Comparison of ENCODE assay signal across 1 cellular context in the genomic region with DNA sequence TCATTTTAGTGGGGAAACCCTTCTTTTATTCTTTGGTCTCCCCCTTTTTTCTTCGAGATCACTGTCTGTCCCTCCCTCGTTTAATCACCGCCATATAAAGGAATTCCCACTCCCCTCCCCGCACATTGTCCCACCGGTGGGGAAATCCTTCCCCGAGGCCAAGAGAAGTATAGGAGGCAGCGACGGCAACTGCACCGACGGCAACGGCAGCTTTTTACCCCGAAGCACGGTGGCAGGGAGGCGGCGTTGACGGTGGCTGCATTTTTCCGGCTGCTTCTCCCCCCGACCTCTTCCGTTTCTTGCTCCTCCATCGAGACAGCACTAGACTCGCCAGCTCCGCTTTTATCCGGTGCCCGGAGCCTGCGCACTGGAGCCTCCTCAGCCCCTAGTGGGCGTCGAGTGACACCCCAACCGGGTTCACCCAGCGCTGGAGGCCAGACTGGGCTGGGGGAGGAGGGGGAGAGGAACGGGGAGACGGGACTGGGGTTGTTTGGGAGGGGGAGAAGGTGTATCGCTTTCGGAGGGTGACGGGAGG.
TF ChIP-seq lines count a peak whose summit lies in the region.

No MANE protein-coding gene starts in this region.

TF ChIP-seq in HEK293, 187 proteins besides CTCF, POLR2A, EP300 and RAD21 (continued from another document and continues in another):
- TF ChIP-seq, protein P1, sequence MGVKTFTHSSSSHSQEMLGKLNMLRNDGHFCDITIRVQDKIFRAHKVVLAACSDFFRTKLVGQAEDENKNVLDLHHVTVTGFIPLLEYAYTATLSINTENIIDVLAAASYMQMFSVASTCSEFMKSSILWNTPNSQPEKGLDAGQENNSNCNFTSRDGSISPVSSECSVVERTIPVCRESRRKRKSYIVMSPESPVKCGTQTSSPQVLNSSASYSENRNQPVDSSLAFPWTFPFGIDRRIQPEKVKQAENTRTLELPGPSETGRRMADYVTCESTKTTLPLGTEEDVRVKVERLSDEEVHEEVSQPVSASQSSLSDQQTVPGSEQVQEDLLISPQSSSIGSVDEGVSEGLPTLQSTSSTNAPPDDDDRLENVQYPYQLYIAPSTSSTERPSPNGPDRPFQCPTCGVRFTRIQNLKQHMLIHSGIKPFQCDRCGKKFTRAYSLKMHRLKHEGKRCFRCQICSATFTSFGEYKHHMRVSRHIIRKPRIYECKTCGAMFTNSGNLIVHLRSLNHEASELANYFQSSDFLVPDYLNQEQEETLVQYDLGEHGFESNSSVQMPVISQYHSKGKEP (tag by site-specific recombination; IDR thresholded peaks at IDR 0.05), result 0 out of 2 replicates have a peak, but pooled peaks have one; percentile 5
- TF ChIP-seq ZNF169 (tag by site-specific recombination; IDR thresholded peaks at IDR 0.05) (no peak), ZFP37 (tag by site-specific recombination; IDR thresholded peaks at IDR 0.05) (no peak), ZNF654 (tag by site-specific recombination; IDR thresholded peaks at IDR 0.05; ENCODE audit: low read depth) (0 out of 2 replicates have a peak, but pooled peaks have one; percentile 3), IKZF3 (tag by site-specific recombination; IDR thresholded peaks at IDR 0.05) (no peak), GLI4 (tag by site-specific recombination; IDR thresholded peaks at IDR 0.05) (no peak; the same call in 1 of the 2 replicates), ZNF23 (tag by site-specific recombination; IDR thresholded peaks at IDR 0.05; ENCODE audit: borderline replicate concordance) (no peak), SALL2 (tag by site-specific recombination; IDR thresholded peaks at IDR 0.05; ENCODE audit: borderline replicate concordance) (no peak), ZNF114 (tag by site-specific recombination; IDR thresholded peaks at IDR 0.05) (no peak), EGR2 (tag by site-specific recombination; IDR thresholded peaks at IDR 0.05; ENCODE audit: low read depth) (no peak), ZNF433 (tag by site-specific recombination; IDR thresholded peaks at IDR 0.05; ENCODE audit: low read depth) (no peak; the same call in 1 of the 2 replicates), GLIS1 (tag by site-specific recombination; IDR thresholded peaks at IDR 0.05) (no peak; the same call in 1 of the 2 replicates), ZNF76 (tag by site-specific recombination; IDR thresholded peaks at IDR 0.05; ENCODE audit: borderline replicate concordance, low read depth) (no peak), ZSCAN23 (tag by site-specific recombination; IDR thresholded peaks at IDR 0.05) (no peak; the same call in 1 of the 2 replicates), ZNF10 (tag by site-specific recombination; IDR thresholded peaks at IDR 0.05) (no peak), KLF1 (tag by site-specific recombination; IDR thresholded peaks at IDR 0.05) (no peak), OVOL3 (tag by site-specific recombination; IDR thresholded peaks at IDR 0.05) (peak; percentile 17; the same call in 1 of the 2 replicates), ZFP69B (tag by site-specific recombination; IDR thresholded peaks at IDR 0.05) (no peak), ZNF121 (tag by site-specific recombination; IDR thresholded peaks at IDR 0.05) (peak; percentile 30; the same call in 1 of the 2 replicates), ZNF777 (tag by site-specific recombination; IDR thresholded peaks at IDR 0.05; ENCODE audit: borderline replicate concordance) (peak; percentile 95; the same call in 1 of the 2 replicates), ZNF24 (tag by site-specific recombination; IDR thresholded peaks at IDR 0.05) (no peak), ZNF155 (tag by site-specific recombination; IDR thresholded peaks at IDR 0.05) (no peak), ZNF394 (tag by site-specific recombination; IDR thresholded peaks at IDR 0.05; ENCODE audit: borderline replicate concordance) (peak; percentile 65), ZNF610 (tag by site-specific recombination; IDR thresholded peaks at IDR 0.05; ENCODE audit: borderline replicate concordance) (0 out of 2 replicates have a peak, but pooled peaks have one; percentile 64), ZBTB17 (tag by site-specific recombination; IDR thresholded peaks at IDR 0.05) (no peak), ZNF266 (tag by site-specific recombination; IDR thresholded peaks at IDR 0.05; ENCODE audit: low read depth) (no peak), ZNF473 (tag by site-specific recombination; IDR thresholded peaks at IDR 0.05) (no peak)
- TF ChIP-seq, protein P2, sequence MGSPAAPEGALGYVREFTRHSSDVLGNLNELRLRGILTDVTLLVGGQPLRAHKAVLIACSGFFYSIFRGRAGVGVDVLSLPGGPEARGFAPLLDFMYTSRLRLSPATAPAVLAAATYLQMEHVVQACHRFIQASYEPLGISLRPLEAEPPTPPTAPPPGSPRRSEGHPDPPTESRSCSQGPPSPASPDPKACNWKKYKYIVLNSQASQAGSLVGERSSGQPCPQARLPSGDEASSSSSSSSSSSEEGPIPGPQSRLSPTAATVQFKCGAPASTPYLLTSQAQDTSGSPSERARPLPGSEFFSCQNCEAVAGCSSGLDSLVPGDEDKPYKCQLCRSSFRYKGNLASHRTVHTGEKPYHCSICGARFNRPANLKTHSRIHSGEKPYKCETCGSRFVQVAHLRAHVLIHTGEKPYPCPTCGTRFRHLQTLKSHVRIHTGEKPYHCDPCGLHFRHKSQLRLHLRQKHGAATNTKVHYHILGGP (tag by site-specific recombination; IDR thresholded peaks at IDR 0.05), result no peak
- TF ChIP-seq, protein P3, sequence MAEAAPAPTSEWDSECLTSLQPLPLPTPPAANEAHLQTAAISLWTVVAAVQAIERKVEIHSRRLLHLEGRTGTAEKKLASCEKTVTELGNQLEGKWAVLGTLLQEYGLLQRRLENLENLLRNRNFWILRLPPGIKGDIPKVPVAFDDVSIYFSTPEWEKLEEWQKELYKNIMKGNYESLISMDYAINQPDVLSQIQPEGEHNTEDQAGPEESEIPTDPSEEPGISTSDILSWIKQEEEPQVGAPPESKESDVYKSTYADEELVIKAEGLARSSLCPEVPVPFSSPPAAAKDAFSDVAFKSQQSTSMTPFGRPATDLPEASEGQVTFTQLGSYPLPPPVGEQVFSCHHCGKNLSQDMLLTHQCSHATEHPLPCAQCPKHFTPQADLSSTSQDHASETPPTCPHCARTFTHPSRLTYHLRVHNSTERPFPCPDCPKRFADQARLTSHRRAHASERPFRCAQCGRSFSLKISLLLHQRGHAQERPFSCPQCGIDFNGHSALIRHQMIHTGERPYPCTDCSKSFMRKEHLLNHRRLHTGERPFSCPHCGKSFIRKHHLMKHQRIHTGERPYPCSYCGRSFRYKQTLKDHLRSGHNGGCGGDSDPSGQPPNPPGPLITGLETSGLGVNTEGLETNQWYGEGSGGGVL (tag by site-specific recombination; IDR thresholded peaks at IDR 0.05), result peak; percentile 93
- TF ChIP-seq, protein P4, sequence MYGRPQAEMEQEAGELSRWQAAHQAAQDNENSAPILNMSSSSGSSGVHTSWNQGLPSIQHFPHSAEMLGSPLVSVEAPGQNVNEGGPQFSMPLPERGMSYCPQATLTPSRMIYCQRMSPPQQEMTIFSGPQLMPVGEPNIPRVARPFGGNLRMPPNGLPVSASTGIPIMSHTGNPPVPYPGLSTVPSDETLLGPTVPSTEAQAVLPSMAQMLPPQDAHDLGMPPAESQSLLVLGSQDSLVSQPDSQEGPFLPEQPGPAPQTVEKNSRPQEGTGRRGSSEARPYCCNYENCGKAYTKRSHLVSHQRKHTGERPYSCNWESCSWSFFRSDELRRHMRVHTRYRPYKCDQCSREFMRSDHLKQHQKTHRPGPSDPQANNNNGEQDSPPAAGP (tag by site-specific recombination; IDR thresholded peaks at IDR 0.05), result no peak
- TF ChIP-seq, protein P5, sequence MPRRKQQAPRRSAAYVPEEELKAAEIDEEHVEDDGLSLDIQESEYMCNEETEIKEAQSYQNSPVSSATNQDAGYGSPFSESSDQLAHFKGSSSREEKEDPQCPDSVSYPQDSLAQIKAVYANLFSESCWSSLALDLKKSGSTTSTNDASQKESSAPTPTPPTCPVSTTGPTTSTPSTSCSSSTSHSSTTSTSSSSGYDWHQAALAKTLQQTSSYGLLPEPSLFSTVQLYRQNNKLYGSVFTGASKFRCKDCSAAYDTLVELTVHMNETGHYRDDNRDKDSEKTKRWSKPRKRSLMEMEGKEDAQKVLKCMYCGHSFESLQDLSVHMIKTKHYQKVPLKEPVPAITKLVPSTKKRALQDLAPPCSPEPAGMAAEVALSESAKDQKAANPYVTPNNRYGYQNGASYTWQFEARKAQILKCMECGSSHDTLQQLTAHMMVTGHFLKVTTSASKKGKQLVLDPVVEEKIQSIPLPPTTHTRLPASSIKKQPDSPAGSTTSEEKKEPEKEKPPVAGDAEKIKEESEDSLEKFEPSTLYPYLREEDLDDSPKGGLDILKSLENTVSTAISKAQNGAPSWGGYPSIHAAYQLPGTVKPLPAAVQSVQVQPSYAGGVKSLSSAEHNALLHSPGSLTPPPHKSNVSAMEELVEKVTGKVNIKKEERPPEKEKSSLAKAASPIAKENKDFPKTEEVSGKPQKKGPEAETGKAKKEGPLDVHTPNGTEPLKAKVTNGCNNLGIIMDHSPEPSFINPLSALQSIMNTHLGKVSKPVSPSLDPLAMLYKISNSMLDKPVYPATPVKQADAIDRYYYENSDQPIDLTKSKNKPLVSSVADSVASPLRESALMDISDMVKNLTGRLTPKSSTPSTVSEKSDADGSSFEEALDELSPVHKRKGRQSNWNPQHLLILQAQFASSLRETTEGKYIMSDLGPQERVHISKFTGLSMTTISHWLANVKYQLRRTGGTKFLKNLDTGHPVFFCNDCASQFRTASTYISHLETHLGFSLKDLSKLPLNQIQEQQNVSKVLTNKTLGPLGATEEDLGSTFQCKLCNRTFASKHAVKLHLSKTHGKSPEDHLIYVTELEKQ (tag by site-specific recombination; IDR thresholded peaks at IDR 0.05; ENCODE audit: borderline replicate concordance), result no peak
- TF ChIP-seq, protein P6, sequence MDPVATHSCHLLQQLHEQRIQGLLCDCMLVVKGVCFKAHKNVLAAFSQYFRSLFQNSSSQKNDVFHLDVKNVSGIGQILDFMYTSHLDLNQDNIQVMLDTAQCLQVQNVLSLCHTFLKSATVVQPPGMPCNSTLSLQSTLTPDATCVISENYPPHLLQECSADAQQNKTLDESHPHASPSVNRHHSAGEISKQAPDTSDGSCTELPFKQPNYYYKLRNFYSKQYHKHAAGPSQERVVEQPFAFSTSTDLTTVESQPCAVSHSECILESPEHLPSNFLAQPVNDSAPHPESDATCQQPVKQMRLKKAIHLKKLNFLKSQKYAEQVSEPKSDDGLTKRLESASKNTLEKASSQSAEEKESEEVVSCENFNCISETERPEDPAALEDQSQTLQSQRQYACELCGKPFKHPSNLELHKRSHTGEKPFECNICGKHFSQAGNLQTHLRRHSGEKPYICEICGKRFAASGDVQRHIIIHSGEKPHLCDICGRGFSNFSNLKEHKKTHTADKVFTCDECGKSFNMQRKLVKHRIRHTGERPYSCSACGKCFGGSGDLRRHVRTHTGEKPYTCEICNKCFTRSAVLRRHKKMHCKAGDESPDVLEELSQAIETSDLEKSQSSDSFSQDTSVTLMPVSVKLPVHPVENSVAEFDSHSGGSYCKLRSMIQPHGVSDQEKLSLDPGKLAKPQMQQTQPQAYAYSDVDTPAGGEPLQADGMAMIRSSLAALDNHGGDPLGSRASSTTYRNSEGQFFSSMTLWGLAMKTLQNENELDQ (tag by site-specific recombination; IDR thresholded peaks at IDR 0.05; ENCODE audit: low read depth), result no peak
- TF ChIP-seq, protein P7, sequence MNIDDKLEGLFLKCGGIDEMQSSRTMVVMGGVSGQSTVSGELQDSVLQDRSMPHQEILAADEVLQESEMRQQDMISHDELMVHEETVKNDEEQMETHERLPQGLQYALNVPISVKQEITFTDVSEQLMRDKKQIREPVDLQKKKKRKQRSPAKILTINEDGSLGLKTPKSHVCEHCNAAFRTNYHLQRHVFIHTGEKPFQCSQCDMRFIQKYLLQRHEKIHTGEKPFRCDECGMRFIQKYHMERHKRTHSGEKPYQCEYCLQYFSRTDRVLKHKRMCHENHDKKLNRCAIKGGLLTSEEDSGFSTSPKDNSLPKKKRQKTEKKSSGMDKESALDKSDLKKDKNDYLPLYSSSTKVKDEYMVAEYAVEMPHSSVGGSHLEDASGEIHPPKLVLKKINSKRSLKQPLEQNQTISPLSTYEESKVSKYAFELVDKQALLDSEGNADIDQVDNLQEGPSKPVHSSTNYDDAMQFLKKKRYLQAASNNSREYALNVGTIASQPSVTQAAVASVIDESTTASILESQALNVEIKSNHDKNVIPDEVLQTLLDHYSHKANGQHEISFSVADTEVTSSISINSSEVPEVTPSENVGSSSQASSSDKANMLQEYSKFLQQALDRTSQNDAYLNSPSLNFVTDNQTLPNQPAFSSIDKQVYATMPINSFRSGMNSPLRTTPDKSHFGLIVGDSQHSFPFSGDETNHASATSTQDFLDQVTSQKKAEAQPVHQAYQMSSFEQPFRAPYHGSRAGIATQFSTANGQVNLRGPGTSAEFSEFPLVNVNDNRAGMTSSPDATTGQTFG (tag by site-specific recombination; IDR thresholded peaks at IDR 0.05; ENCODE audit: borderline replicate concordance), result no peak
- TF ChIP-seq, protein P8, sequence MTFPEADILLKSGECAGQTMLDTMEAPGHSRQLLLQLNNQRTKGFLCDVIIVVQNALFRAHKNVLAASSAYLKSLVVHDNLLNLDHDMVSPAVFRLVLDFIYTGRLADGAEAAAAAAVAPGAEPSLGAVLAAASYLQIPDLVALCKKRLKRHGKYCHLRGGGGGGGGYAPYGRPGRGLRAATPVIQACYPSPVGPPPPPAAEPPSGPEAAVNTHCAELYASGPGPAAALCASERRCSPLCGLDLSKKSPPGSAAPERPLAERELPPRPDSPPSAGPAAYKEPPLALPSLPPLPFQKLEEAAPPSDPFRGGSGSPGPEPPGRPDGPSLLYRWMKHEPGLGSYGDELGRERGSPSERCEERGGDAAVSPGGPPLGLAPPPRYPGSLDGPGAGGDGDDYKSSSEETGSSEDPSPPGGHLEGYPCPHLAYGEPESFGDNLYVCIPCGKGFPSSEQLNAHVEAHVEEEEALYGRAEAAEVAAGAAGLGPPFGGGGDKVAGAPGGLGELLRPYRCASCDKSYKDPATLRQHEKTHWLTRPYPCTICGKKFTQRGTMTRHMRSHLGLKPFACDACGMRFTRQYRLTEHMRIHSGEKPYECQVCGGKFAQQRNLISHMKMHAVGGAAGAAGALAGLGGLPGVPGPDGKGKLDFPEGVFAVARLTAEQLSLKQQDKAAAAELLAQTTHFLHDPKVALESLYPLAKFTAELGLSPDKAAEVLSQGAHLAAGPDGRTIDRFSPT (tag by site-specific recombination; IDR thresholded peaks at IDR 0.05), result peak; percentile 85
- TF ChIP-seq, protein P9, sequence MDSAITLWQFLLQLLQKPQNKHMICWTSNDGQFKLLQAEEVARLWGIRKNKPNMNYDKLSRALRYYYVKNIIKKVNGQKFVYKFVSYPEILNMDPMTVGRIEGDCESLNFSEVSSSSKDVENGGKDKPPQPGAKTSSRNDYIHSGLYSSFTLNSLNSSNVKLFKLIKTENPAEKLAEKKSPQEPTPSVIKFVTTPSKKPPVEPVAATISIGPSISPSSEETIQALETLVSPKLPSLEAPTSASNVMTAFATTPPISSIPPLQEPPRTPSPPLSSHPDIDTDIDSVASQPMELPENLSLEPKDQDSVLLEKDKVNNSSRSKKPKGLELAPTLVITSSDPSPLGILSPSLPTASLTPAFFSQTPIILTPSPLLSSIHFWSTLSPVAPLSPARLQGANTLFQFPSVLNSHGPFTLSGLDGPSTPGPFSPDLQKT (IDR thresholded peaks at IDR 0.05; ENCODE audit: borderline replicate concordance, low read depth, low read length), result no peak
- TF ChIP-seq, protein P10, sequence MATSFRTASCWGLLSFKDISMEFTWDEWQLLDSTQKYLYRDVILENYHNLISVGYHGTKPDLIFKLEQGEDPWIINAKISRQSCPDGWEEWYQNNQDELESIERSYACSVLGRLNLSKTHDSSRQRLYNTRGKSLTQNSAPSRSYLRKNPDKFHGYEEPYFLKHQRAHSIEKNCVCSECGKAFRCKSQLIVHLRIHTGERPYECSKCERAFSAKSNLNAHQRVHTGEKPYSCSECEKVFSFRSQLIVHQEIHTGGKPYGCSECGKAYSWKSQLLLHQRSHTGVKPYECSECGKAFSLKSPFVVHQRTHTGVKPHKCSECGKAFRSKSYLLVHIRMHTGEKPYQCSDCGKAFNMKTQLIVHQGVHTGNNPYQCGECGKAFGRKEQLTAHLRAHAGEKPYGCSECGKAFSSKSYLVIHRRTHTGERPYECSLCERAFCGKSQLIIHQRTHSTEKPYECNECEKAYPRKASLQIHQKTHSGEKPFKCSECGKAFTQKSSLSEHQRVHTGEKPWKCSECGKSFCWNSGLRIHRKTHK (tag by site-specific recombination; IDR thresholded peaks at IDR 0.05), result no peak
